1 cellular context compared by ENCODE assay signal in the genomic region with DNA sequence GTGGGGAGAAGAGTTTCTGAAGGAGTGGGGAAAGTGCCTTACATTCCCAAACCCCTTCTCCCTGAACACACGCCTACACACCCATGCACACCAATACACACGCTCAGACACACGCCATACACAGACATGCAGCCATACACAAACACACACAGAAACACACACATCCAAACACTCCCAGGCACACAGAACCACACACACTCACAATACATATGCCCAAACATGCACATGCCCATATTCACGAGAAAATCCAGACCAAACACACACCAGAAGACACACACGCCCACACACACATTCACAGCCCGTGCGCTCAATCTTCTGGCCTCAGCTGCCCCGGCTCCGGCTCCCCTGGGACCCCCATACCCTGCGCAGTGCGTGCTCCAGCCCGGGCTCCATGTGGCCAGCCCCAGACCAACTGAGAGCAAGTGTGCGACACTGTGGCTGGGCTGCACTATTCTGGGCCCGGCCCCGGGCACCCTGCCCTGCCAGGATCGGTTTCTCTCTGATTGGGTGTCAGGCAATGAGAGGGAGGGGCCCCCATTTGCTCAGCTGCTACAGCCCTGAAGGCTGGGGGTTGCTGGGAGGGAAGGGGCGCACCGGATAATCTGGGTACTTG.
TF ChIP-seq lines count a peak whose summit lies in the region.

Gene PRKAG3 (minus strand): TSS at position 426 of the 613 bp plus-strand sequence.

TF ChIP-seq in WTC11, 78 proteins besides CTCF, POLR2A, EP300 and RAD21 (continued from another document):
- TF ChIP-seq PRDM15 (CRISPR knock-in tag; IDR thresholded peaks at IDR 0.05) (no peak), ZNF263 (CRISPR knock-in tag; IDR thresholded peaks at IDR 0.05; ENCODE audit: low read depth) (no peak)
- TF ChIP-seq, protein P1, sequence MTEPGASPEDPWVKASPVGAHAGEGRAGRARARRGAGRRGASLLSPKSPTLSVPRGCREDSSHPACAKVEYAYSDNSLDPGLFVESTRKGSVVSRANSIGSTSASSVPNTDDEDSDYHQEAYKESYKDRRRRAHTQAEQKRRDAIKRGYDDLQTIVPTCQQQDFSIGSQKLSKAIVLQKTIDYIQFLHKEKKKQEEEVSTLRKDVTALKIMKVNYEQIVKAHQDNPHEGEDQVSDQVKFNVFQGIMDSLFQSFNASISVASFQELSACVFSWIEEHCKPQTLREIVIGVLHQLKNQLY (CRISPR knock-in tag; IDR thresholded peaks at IDR 0.05) = no peak
